Comparison of ENCODE assay signal across 8 cellular contexts in the genomic region with DNA sequence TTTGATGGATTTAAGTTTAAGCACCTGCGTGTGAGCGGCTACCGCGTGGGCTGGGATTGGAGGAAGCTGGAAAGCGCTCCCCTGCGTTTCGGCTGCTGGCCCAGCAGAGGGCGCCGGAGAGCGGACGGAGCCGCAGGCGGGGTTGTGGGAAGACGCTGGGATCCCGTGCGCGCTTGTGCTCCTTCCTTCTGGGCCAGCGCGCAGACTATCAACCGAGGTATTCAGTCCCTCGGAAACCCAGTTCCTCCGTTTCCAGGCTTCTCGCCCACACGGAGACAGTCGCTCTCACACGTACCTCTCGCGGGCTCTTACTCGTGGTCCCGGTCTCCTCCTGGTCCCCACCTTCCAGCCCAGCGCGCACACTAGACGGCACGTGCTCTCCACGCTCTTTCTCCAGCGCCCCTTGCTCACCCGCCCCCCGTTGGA. TPM values are rescaled to one million over a fixed set of nuclear protein-coding genes. Genes with fewer than 3 reads are reported as not detected.
DNase-seq lines count a peak whose midpoint lies in the region; ATAC-seq and TF ChIP-seq lines count a peak whose summit lies in the region.

No MANE protein-coding gene starts in this region.

- peaks cover 14% of the 10 kb centered on the region for H3K27me3 Mint-ChIP-seq in glutamatergic neuron (ENCODE audit: unreplicated experiment)

- ATAC-seq in Right ventricle myocardium inferior (peak; percentile 67), GM18511 (IDR thresholded peaks at IDR 0.05; ENCODE audit: unreplicated experiment) (no peak), HG03135 (IDR thresholded peaks at IDR 0.05; ENCODE audit: unreplicated experiment) (no peak)

- H3K9me3 Mint-ChIP-seq in glutamatergic neuron (ENCODE audit: unreplicated experiment) = peaks cover 19% of the 10 kb centered on the region

- H3K4me1 Mint-ChIP-seq in glutamatergic neuron (ENCODE audit: low read depth, unreplicated experiment) = no peaks in the 10 kb centered on the region

- H3K4me3 Mint-ChIP-seq in glutamatergic neuron (ENCODE audit: unreplicated experiment) = no peak overlapping the region

- DNase-seq in Right ventricle myocardium inferior (ENCODE audit: missing footprints) (no peak), cardiac septum (ENCODE audit: low spot score) (no peak), glutamatergic neuron (peak; percentile 62), retina (peak; percentile 75), NCI-H748 treated with DMSO at 0.1 percent for 48 hours (lab: John Stamatoyannopoulos, UW) (no peak)
- DNase-seq in activated T-cell treated with anti-CD3 and anti-CD28 coated beads, Interleukin-2, amount 50 U/mL, for 48 hours = peak; percentile 60 to 72

- H3K36me3 Mint-ChIP-seq in glutamatergic neuron (ENCODE audit: unreplicated experiment) = peaks cover 21% of the 10 kb centered on the region

- intact Hi-C loops in Right ventricle myocardium inferior (cut with DNase I) (no loop called here), cardiac septum (cut with DNase I) (no loop called here)

- peak; percentile 71 for TF ChIP-seq CTCF in glutamatergic neuron (IDR thresholded peaks at IDR 0.05; ENCODE audit: partially characterized antibody, unreplicated experiment)

- H3K27ac Mint-ChIP-seq in glutamatergic neuron (ENCODE audit: unreplicated experiment) = no peak overlapping the region

RNA-seq across cellular contexts. Expression of a gene that starts 28.8 kb away (rescaled TPM):
- total RNA-seq in Right ventricle myocardium inferior = 213 TPM
- total RNA-seq in cardiac septum = 193 TPM
- total RNA-seq in glutamatergic neuron (ENCODE audit: unreplicated experiment) = 150 TPM

RNA-seq across cellular contexts. Expression of a gene that starts 34.4 kb away (rescaled TPM):
- not detected for total RNA-seq in Right ventricle myocardium inferior
- not detected for total RNA-seq in cardiac septum
- total RNA-seq in glutamatergic neuron (ENCODE audit: unreplicated experiment) = not detected

RNA-seq across cellular contexts. Expression of a gene that starts 49.0 kb away (rescaled TPM):
- 74.5 TPM for total RNA-seq in Right ventricle myocardium inferior
- 80.4 TPM for total RNA-seq in cardiac septum
- total RNA-seq in glutamatergic neuron (ENCODE audit: unreplicated experiment) = 216 TPM

RNA-seq across cellular contexts. Expression of a gene that starts 55.1 kb away (rescaled TPM):
- total RNA-seq in Right ventricle myocardium inferior = not detected
- total RNA-seq in cardiac septum = 0.46 TPM
- not detected for total RNA-seq in glutamatergic neuron (ENCODE audit: unreplicated experiment)

RNA-seq across cellular contexts. Expression of a gene that starts 55.8 kb away (rescaled TPM):
- total RNA-seq in Right ventricle myocardium inferior (17.4 TPM), cardiac septum (15.9 TPM), glutamatergic neuron (ENCODE audit: unreplicated experiment) (32.1 TPM)

Comparison
In these comparisons a context has a peak if more than half of its experiments do, and no peak if none do; other contexts are left out.
1. DNase-seq: peak in activated T-cell treated with anti-CD3 and anti-CD28 coated beads, Interleukin-2, amount 50 U/mL, for 48 hours (2 of 2), glutamatergic neuron (single experiment) and retina (single experiment); none in Right ventricle myocardium inferior (single experiment), cardiac septum (single experiment) and NCI-H748 treated with DMSO at 0.1 percent for 48 hours (single experiment).